Comparison of ENCODE assay signal across 14 cellular contexts in genomic region chr3:55364426-55364825, GRCh38.
DNase-seq lines count a peak whose midpoint lies in the region; ATAC-seq, FAIRE-seq and TF ChIP-seq lines count a peak whose summit lies in the region.
"Had no signal": no experiment of that assay in that cellular context is flagged by ENCODE, and none has a peak within 500 bp of the region (broad histone marks: within the 10 kb centered on the region; RNA-seq: fewer than 3 reads in every experiment).

No MANE protein-coding gene starts in this region.

- H3K27me3 ChIP-seq in smooth muscle cell (ENCODE audit: low read depth) (no peaks in the 10 kb centered on the region), psoas muscle (ENCODE audit: insufficient read depth in 3 of 3, low read length in 2 of 3) (peaks cover 0 to 4% (median 3%) of the 10 kb centered on the region in 3 donors)

- TF ChIP-seq CTCF in smooth muscle cell (IDR thresholded peaks at IDR 0.05; ENCODE audit: borderline replicate concordance, insufficient read depth, poor library complexity, severe bottlenecking) (no peak), psoas muscle (IDR thresholded peaks at IDR 0.05) (no peak)

- peak overlapping the region; percentile 33 for H3K27ac ChIP-seq in smooth muscle cell (ENCODE audit: low read depth)
- no peak overlapping the region for H3K27ac ChIP-seq in psoas muscle
- H3K27ac ChIP-seq: C4-2B had no signal

- ATAC-seq in psoas muscle = no peak
- ATAC-seq: Right ventricle myocardium inferior had no signal

- no peak overlapping the region for H2AFZ ChIP-seq in smooth muscle cell (ENCODE audit: low read depth)

- DNase-seq in EH (ENCODE audit: low read depth) (peak; percentile 94), HTR-8/SVneo (ENCODE audit: insufficient read length, low spot score) (peak; percentile 27), dedifferentiated amniotic fluid mesenchymal stem cell (ENCODE audit: extremely low spot score) (peak; percentile 84), smooth muscle cell (lab: John Stamatoyannopoulos, UW; ENCODE audit: unreplicated experiment) (no peak), retina (no peak), psoas muscle (no peak)
- no peak for DNase-seq in activated CD4-positive, CD25-positive, alpha-beta regulatory T cell treated with anti-CD3 and anti-CD28 coated beads, Interleukin-2, amount 50 U/mL, for 72 hours
- DNase-seq: KBM-7, NCI-H1092, NCI-H187, NCI-H446 had no signal

- no peak overlapping the region for H3K4me3 ChIP-seq in smooth muscle cell
- H3K4me3 ChIP-seq in psoas muscle = no peak overlapping the region

- no peak overlapping the region for H3K9ac ChIP-seq in smooth muscle cell (ENCODE audit: low read depth)

- no peak overlapping the region for H3K4me2 ChIP-seq in smooth muscle cell

- H4K20me1 ChIP-seq in smooth muscle cell (ENCODE audit: low read depth) = no peaks in the 10 kb centered on the region

- H3K79me2 ChIP-seq in smooth muscle cell (ENCODE audit: low read depth) = no peaks in the 10 kb centered on the region

- H3K4me1 ChIP-seq in smooth muscle cell (ENCODE audit: low read depth) = no peaks in the 10 kb centered on the region
- H3K4me1 ChIP-seq in psoas muscle = no peaks in the 10 kb centered on the region

- intact Hi-C loops in psoas muscle (cut with DNase I) = no loop called here

- H3K36me3 ChIP-seq in smooth muscle cell (ENCODE audit: low read depth) (no peaks in the 10 kb centered on the region), psoas muscle (ENCODE audit: insufficient read depth in 1 of 2, low read depth in 1 of 2) (no peaks in the 10 kb centered on the region)

- peaks cover 9% of the 10 kb centered on the region for H3F3A ChIP-seq in smooth muscle cell (ENCODE audit: low read depth)

- H3K9me3 ChIP-seq in smooth muscle cell (replicated peaks; ENCODE audit: low read depth) (no peaks in the 10 kb centered on the region), psoas muscle (no peaks in the 10 kb centered on the region)

- 64% methylated on average over 4 of the region's 4 CpGs for WGBS in smooth muscle cell (ENCODE audit: low lambda C conversion rate)
- WGBS in psoas muscle, 3 donors = 81 to 85% (median 84%) methylated on average over 4 of the region's 4 CpGs

- no peak for FAIRE-seq in HTR-8/SVneo (lab: Jason Lieb, UNC)
- FAIRE-seq: GM12891 had no signal

Comparison
In these comparisons a context has a peak if more than half of its experiments do, and no peak if none do; other contexts are left out.
1. DNase-seq: peak in EH (single experiment), HTR-8/SVneo (single experiment) and dedifferentiated amniotic fluid mesenchymal stem cell (single experiment); none in smooth muscle cell (single experiment), activated CD4-positive, CD25-positive, alpha-beta regulatory T cell treated with anti-CD3 and anti-CD28 coated beads, Interleukin-2, amount 50 U/mL, for 72 hours (single experiment), retina (single experiment) and psoas muscle (0 of 2).